In the genomic region with DNA sequence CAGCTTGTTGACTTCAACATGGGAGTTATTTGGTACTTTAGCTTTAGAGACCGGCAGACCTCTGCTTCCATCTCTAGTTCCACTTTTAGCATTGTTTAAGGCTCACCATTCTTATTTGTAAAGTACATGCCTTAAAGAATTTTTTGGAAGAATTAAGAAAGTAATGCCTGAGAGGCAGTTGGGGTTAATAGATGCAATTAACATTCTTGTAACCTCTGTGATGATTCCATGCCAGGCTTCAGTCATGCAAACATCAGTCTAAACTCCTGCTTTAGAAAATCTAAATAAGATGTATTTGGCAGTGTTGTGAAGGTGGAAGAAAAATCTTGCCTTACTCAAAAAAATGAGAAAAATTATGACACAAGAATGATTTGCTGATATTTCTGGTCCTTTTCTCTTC, we compare ENCODE assay signal across 23 cellular contexts.
"Had no signal": no experiment of that assay in that cellular context is flagged by ENCODE, and none has a peak within 500 bp of the region (broad histone marks: within the 10 kb centered on the region; RNA-seq: fewer than 3 reads in every experiment).

No MANE protein-coding gene starts in this region.

- H3K27ac ChIP-seq: PC-9 had no signal

- H3K36me3 Mint-ChIP-seq: brain, T-cell had no signal

- ATAC-seq: K562, T-cell had no signal

- H3K4me3 Mint-ChIP-seq: activated naive CD4-positive, alpha-beta T cell treated with anti-CD3 and anti-CD28 coated beads, Interleukin-2, amount 10 ng/mL, durations not matched to agents 7 days and 5 days; brain; central memory CD8-positive, alpha-beta T cell; T-cell had no signal

- H3K27ac Mint-ChIP-seq: activated naive CD4-positive, alpha-beta T cell treated with anti-CD3 and anti-CD28 coated beads, Interleukin-2, amount 10 ng/mL, durations not matched to agents 7 days and 5 days; brain; T-cell had no signal

- H3K27me3 Mint-ChIP-seq: activated naive CD4-positive, alpha-beta T cell treated with anti-CD3 and anti-CD28 coated beads, Interleukin-2, amount 10 ng/mL, durations not matched to agents 7 days and 5 days had no signal

- H3K4me3 ChIP-seq: K562, PC-9 had no signal

- DNase-seq: activated CD4-positive, alpha-beta T cell treated with anti-CD3 and anti-CD28 coated beads for 4 hours; activated CD4-positive, CD25-positive, alpha-beta regulatory T cell; activated gamma-delta T cell; activated naive CD4-positive, alpha-beta T cell treated with anti-CD3 and anti-CD28 coated beads, Interleukin-2, amount 10 ng/mL, durations not matched to agents 7 days and 5 days; amygdala; Karpas-422; MM.1S; NCI-H1105; NCI-H1436; NCI-H1694 treated with DMSO at 0.1 percent for 48 hours; NCI-H2029 treated with DMSO at 0.1 percent for 48 hours; NCI-H345; NCI-H510A; NCI-H526 treated with DMSO at 0.1 percent for 48 hours; NK-92 treated with Interleukin-12 subunit alpha and Interleukin-12 subunit beta, amount 100 ng/mL, for 24 hours; PC-9; SHP77 treated with DMSO at 0.1 percent for 48 hours; T-cell; T-helper 2 cell; T1000 had no signal

- H3K9me3 Mint-ChIP-seq: central memory CD8-positive, alpha-beta T cell; T-cell had no signal
